3 cellular contexts compared by ENCODE assay signal in genomic region chr19:10282043-10282442, GRCh38. TPM values are rescaled to one million over a fixed set of nuclear protein-coding genes. Genes with fewer than 3 reads are reported as not detected.
"Had no signal": no experiment of that assay in that cellular context is flagged by ENCODE, and none has a peak within 500 bp of the region (broad histone marks: within the 10 kb centered on the region; RNA-seq: fewer than 3 reads in every experiment).

No MANE protein-coding gene starts in this region.

RNA-seq across cellular contexts. Expression of gene ICAM4, which starts 4.7 kb away (rescaled TPM):
- total RNA-seq: activated naive CD4-positive, alpha-beta T cell treated with anti-CD3 and anti-CD28 coated beads for 36 hours; cerebellum had no signal
- polyA plus RNA-seq: aorta had no signal
